Comparison of ENCODE assay signal across 1 cellular context in the genomic region with DNA sequence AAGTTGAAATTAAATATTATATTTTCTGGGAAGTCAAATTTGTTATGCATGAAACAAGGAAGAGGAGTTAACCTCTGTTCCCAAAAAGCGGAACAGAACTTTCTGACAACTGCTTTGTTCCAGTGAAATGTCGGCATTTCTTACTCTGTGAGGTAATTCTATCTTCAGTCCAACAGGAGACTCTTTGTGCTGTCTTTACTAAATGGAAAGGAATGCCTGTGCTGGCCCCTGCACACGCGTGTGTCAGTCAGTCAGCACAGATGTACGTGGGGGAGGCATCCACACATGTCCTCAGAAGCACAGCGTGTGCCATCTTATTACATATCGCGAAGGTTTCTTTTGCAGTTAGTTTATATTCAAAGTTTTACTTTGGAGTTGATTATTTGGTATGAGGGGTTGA.
A peak's percentile ranks its signal among the peaks of the same experiment; 100 is the strongest.
TF ChIP-seq lines count a peak whose summit lies in the region.

No MANE protein-coding gene starts in this region.

TF ChIP-seq in K562, 482 proteins besides CTCF, POLR2A, EP300 and RAD21 (continued from another document):
- TF ChIP-seq, protein P1, sequence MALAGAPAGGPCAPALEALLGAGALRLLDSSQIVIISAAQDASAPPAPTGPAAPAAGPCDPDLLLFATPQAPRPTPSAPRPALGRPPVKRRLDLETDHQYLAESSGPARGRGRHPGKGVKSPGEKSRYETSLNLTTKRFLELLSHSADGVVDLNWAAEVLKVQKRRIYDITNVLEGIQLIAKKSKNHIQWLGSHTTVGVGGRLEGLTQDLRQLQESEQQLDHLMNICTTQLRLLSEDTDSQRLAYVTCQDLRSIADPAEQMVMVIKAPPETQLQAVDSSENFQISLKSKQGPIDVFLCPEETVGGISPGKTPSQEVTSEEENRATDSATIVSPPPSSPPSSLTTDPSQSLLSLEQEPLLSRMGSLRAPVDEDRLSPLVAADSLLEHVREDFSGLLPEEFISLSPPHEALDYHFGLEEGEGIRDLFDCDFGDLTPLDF (CRISPR knock-in tag; IDR thresholded peaks at IDR 0.05), result no peak
- TF ChIP-seq, protein P2, sequence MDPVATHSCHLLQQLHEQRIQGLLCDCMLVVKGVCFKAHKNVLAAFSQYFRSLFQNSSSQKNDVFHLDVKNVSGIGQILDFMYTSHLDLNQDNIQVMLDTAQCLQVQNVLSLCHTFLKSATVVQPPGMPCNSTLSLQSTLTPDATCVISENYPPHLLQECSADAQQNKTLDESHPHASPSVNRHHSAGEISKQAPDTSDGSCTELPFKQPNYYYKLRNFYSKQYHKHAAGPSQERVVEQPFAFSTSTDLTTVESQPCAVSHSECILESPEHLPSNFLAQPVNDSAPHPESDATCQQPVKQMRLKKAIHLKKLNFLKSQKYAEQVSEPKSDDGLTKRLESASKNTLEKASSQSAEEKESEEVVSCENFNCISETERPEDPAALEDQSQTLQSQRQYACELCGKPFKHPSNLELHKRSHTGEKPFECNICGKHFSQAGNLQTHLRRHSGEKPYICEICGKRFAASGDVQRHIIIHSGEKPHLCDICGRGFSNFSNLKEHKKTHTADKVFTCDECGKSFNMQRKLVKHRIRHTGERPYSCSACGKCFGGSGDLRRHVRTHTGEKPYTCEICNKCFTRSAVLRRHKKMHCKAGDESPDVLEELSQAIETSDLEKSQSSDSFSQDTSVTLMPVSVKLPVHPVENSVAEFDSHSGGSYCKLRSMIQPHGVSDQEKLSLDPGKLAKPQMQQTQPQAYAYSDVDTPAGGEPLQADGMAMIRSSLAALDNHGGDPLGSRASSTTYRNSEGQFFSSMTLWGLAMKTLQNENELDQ (CRISPR knock-in tag; IDR thresholded peaks at IDR 0.05; ENCODE audit: borderline replicate concordance), result no peak
- TF ChIP-seq, protein P3, sequence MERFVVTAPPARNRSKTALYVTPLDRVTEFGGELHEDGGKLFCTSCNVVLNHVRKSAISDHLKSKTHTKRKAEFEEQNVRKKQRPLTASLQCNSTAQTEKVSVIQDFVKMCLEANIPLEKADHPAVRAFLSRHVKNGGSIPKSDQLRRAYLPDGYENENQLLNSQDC (CRISPR knock-in tag; IDR thresholded peaks at IDR 0.05), result no peak
- 0 out of 2 replicates have a peak, but pooled peaks have one; percentile 41 for TF ChIP-seq ZNF24 (IDR thresholded peaks at IDR 0.05)
- TF ChIP-seq, protein P4, sequence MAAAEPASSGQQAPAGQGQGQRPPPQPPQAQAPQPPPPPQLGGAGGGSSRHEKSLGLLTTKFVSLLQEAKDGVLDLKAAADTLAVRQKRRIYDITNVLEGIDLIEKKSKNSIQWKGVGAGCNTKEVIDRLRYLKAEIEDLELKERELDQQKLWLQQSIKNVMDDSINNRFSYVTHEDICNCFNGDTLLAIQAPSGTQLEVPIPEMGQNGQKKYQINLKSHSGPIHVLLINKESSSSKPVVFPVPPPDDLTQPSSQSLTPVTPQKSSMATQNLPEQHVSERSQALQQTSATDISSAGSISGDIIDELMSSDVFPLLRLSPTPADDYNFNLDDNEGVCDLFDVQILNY (CRISPR knock-in tag; IDR thresholded peaks at IDR 0.05), result no peak
- peak; percentile 88 for TF ChIP-seq MYNN (IDR thresholded peaks at IDR 0.05)
- no peak for TF ChIP-seq MYNN (CRISPR knock-in tag; IDR thresholded peaks at IDR 0.05)
- no peak for TF ChIP-seq EZH2 (IDR thresholded peaks at IDR 0.05; ENCODE audit: borderline replicate concordance, low read depth, low read length)
- peak; percentile 61; the same call in 1 of the 2 replicates for TF ChIP-seq KLF16 (IDR thresholded peaks at IDR 0.05)
- peak; percentile 73 for TF ChIP-seq RBBP5 (IDR thresholded peaks at IDR 0.05; ENCODE audit: borderline replicate concordance, insufficient read depth, low read length, poor library complexity, severe bottlenecking)
- TF ChIP-seq BMI1 (IDR thresholded peaks at IDR 0.05; ENCODE audit: low read length), result no peak
- TF ChIP-seq ZNF311 (CRISPR knock-in tag; IDR thresholded peaks at IDR 0.05), result no peak
- no peak for TF ChIP-seq ZNF76 (CRISPR knock-in tag; IDR thresholded peaks at IDR 0.05; ENCODE audit: borderline replicate concordance)
- TF ChIP-seq RUNX1 (IDR thresholded peaks at IDR 0.05; ENCODE audit: low read depth), result no peak
- TF ChIP-seq EP400 (IDR thresholded peaks at IDR 0.05), result peak; percentile 36
- peak; percentile 35; the same call in 1 of the 2 replicates for TF ChIP-seq LEF1 (IDR thresholded peaks at IDR 0.05)
- TF ChIP-seq, protein P5, sequence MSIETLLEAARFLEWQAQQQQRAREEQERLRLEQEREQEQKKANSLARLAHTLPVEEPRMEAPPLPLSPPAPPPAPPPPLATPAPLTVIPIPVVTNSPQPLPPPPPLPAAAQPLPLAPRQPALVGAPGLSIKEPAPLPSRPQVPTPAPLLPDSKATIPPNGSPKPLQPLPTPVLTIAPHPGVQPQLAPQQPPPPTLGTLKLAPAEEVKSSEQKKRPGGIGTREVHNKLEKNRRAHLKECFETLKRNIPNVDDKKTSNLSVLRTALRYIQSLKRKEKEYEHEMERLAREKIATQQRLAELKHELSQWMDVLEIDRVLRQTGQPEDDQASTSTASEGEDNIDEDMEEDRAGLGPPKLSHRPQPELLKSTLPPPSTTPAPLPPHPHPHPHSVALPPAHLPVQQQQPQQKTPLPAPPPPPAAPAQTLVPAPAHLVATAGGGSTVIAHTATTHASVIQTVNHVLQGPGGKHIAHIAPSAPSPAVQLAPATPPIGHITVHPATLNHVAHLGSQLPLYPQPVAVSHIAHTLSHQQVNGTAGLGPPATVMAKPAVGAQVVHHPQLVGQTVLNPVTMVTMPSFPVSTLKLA (conservative IDR thresholded peaks at IDR 0.05), result peak; percentile 52 to 81
- TF ChIP-seq ATF7 (IDR thresholded peaks at IDR 0.05), result peak; percentile 68; the same call in 1 of the 2 replicates
- TF ChIP-seq, protein P6, sequence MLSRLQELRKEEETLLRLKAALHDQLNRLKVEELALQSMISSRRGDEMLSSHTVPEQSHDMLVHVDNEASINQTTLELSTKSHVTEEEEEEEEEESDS (CRISPR knock-in tag; IDR thresholded peaks at IDR 0.05), result no peak
- TF ChIP-seq SIX5 (IDR thresholded peaks at IDR 0.05; ENCODE audit: borderline replicate concordance in 1 of 2, insufficient read depth in 1 of 2, low read depth in 1 of 2, low read length in 2 of 2), result no peak
- 0 out of 2 replicates have a peak, but pooled peaks have one; percentile 14 for TF ChIP-seq FOSL1 (tag; conservative IDR thresholded peaks at IDR 0.05)
- 0 out of 2 replicates have a peak, but pooled peaks have one; percentile 65 for TF ChIP-seq GATAD2A (IDR thresholded peaks at IDR 0.05)
- no peak for TF ChIP-seq TCF7 (IDR thresholded peaks at IDR 0.05; ENCODE audit: borderline replicate concordance)
- TF ChIP-seq TAF9B (IDR thresholded peaks at IDR 0.05; ENCODE audit: partially characterized antibody), result peak; percentile 43
- TF ChIP-seq TOE1 (IDR thresholded peaks at IDR 0.05; ENCODE audit: borderline replicate concordance), result no peak
- TF ChIP-seq TOE1 (CRISPR knock-in tag; IDR thresholded peaks at IDR 0.05; ENCODE audit: borderline replicate concordance, low read depth), result no peak
- no peak for TF ChIP-seq PHF8 (IDR thresholded peaks at IDR 0.05; ENCODE audit: borderline replicate concordance, low read length)
- TF ChIP-seq FOXA3 (CRISPR knock-in tag; conservative IDR thresholded peaks at IDR 0.05 in 1 of 2, IDR thresholded peaks at IDR 0.05 in 1 of 2), result no peak
- no peak for TF ChIP-seq XRCC3 (IDR thresholded peaks at IDR 0.05)
- no peak for TF ChIP-seq RBM22 (IDR thresholded peaks at IDR 0.05; ENCODE audit: low read depth, low read length, poor library complexity, severe bottlenecking)
